ENCODE assay signal across 14 cellular contexts in genomic region chr19:980133-980998, GRCh38. TPM values are rescaled to one million over a fixed set of nuclear protein-coding genes. Genes with fewer than 3 reads are reported as not detected.
A peak's percentile ranks its signal among the peaks of the same experiment; 100 is the strongest.
DNase-seq lines count a peak whose midpoint lies in the region; ATAC-seq, FAIRE-seq and TF ChIP-seq lines count a peak whose summit lies in the region.
"Had no signal": no experiment of that assay in that cellular context is flagged by ENCODE, and none has a peak within 500 bp of the region (broad histone marks: within the 10 kb centered on the region; RNA-seq: fewer than 3 reads in every experiment).

No MANE protein-coding gene starts in this region.

- H3K27me3 ChIP-seq in HCT116 (ENCODE audit: insufficient read depth, low read length) (no peaks in the 10 kb centered on the region), astrocyte (ENCODE audit: insufficient read depth, low read length) (no peaks in the 10 kb centered on the region)
- H3K27me3 ChIP-seq: neutrophil had no signal

- no peak for FAIRE-seq in astrocyte (lab: Jason Lieb, UNC)

- CTCF ChIA-PET in HCT116 (lab: Charles Lee) = interaction anchor here (2.0 kb wide), 1 partner anchor 57 kb away, joined by 12 read pairs; no protein-coding TSS in a partner anchor
- CTCF ChIA-PET in OCI-LY7 (lab: Charles Lee; ENCODE audit: unreplicated experiment) = no interaction called here

- H2AFZ ChIP-seq in HCT116 (ENCODE audit: low read depth, low read length, poor library complexity, severe bottlenecking) (no peak overlapping the region), astrocyte (ENCODE audit: low read depth, low read length) (no peak overlapping the region), OCI-LY7 (ENCODE audit: low read length) (no peak overlapping the region)

- H3K36me3 Mint-ChIP-seq in astrocyte (ENCODE audit: low read depth, unreplicated experiment) = no peaks in the 10 kb centered on the region

- H3K27me3 Mint-ChIP-seq in astrocyte (ENCODE audit: low read depth, unreplicated experiment) = no peaks in the 10 kb centered on the region

- no peak for TF ChIP-seq RAD21 in HCT116 (IDR thresholded peaks at IDR 0.05; ENCODE audit: low read depth)

- 41 to 42% methylated on average over 19 to 27 of the region's 32 CpGs for WGBS in mesodermal cell (ENCODE audit: insufficient coverage in 2 of 2), 2 experiments

- H3K9ac ChIP-seq in HCT116 (ENCODE audit: low read length) = no peak overlapping the region
- H3K9ac ChIP-seq in astrocyte (ENCODE audit: low read length) = no peak overlapping the region

- H3K9me2 ChIP-seq in HCT116 (ENCODE audit: insufficient read depth) (no peaks in the 10 kb centered on the region), OCI-LY7 (ENCODE audit: insufficient read depth, low read length) (no peaks in the 10 kb centered on the region)

- no peaks in the 10 kb centered on the region for H4K20me1 ChIP-seq in HCT116 (ENCODE audit: insufficient read depth)
- H4K20me1 ChIP-seq in astrocyte (ENCODE audit: insufficient read depth, low read length) = peaks cover 7% of the 10 kb centered on the region
- no peaks in the 10 kb centered on the region for H4K20me1 ChIP-seq in OCI-LY7 (ENCODE audit: insufficient read depth, low read length)

- intact Hi-C loops in HCT116 (cut with micrococcal nuclease) = no loop called here
- intact Hi-C loops in OCI-LY7 (cut with micrococcal nuclease; ENCODE audit: unreplicated experiment) = no loop called here

- POLR2A ChIA-PET in HCT116 (lab: Charles Lee) = interaction anchor here (1.9 kb wide), 1 partner anchor 57 kb away, joined by 4 read pairs; no protein-coding TSS in a partner anchor
- POLR2A ChIA-PET in OCI-LY7 (lab: Charles Lee) = no interaction called here

- H3K9me3 ChIP-seq in HCT116 (ENCODE audit: control insufficient read depth in 1 of 2, insufficient read depth in 1 of 2, low read depth in 1 of 2, low read length in 2 of 2) (no peaks in the 10 kb centered on the region), astrocyte (ENCODE audit: insufficient read depth, low read depth, low read length) (no peaks in the 10 kb centered on the region), mesodermal cell (ENCODE audit: control insufficient read depth, low read length) (no peaks in the 10 kb centered on the region), OCI-LY7 (ENCODE audit: low read length) (no peaks in the 10 kb centered on the region)
- H3K9me3 ChIP-seq: neutrophil had no signal

- H3K9me3 Mint-ChIP-seq in astrocyte (ENCODE audit: unreplicated experiment) = no peaks in the 10 kb centered on the region

- no peak for TF ChIP-seq POLR2A in HCT116 (IDR thresholded peaks at IDR 0.05; ENCODE audit: borderline replicate concordance, extremely low read depth, insufficient read depth, insufficient read length)

- H3K4me1 Mint-ChIP-seq in astrocyte (ENCODE audit: low read depth, unreplicated experiment) = peaks cover 6% of the 10 kb centered on the region

- no peak for DNase-seq in HCT116 (ENCODE audit: low read depth, low spot score)
- no peak for DNase-seq in astrocyte (ENCODE audit: low read depth)
- no peak for DNase-seq in OCI-LY7 (ENCODE audit: low spot score)
- DNase-seq in T1000 (lab: John Stamatoyannopoulos, UW) = no peak
- DNase-seq: activated CD4-positive, alpha-beta T cell treated with anti-CD3 and anti-CD28 coated beads for 48 hours; activated naive CD4-positive, alpha-beta T cell; dorsolateral prefrontal cortex; Right ventricle myocardium superior; stimulated activated CD4-positive, alpha-beta T cell treated with anti-CD3 and anti-CD28 coated beads, Interleukin-2, amount 100 ng/mL, for 48 hours; substantia nigra had no signal

- TF ChIP-seq CTCF in HCT116 (IDR thresholded peaks at IDR 0.05 in 2 of 3, conservative IDR thresholded peaks at IDR 0.05 in 1 of 3; ENCODE audit: borderline replicate concordance in 1 of 3, insufficient read depth in 1 of 3, low read depth in 2 of 3, low read length in 2 of 3) (no peak), astrocyte (IDR thresholded peaks at IDR 0.05; ENCODE audit: insufficient read depth, low read depth, low read length) (no peak), OCI-LY7 (conservative IDR thresholded peaks at IDR 0.05; ENCODE audit: low read length) (no peak)

- no peak overlapping the region for H3K4me3 Mint-ChIP-seq in astrocyte (ENCODE audit: unreplicated experiment)

- ATAC-seq in HCT116 = no peak
- ATAC-seq in HG02588 (IDR thresholded peaks at IDR 0.05; ENCODE audit: unreplicated experiment) = no peak

- RAD21 ChIA-PET in HCT116 (lab: Charles Lee; ENCODE audit: low non-redundant PET in 1 of 2, low total read pairs in 2 of 2, uncharacterized antibody in 2 of 2, unreplicated experiment in 2 of 2) = interaction anchor here in 1 of 2 experiments (0.7 kb wide), 1 partner anchor 55 kb away, joined by 3 read pairs; no protein-coding TSS in a partner anchor

- H3K4me3 ChIP-seq in HCT116 (replicated peaks in 1 of 2; ENCODE audit: low read depth in 1 of 2, low read length in 2 of 2) = no peak overlapping the region
- H3K4me3 ChIP-seq in astrocyte (ENCODE audit: insufficient read depth, low read depth, low read length) = no peak overlapping the region
- peak overlapping the region; percentile 2 for H3K4me3 ChIP-seq in mesodermal cell (ENCODE audit: extremely low read depth, insufficient read depth, low read length, poor library complexity, severe bottlenecking)
- H3K4me3 ChIP-seq in OCI-LY7 (ENCODE audit: low read depth, low read length, poor library complexity, severe bottlenecking) = no peak overlapping the region
- H3K4me3 ChIP-seq: dorsolateral prefrontal cortex had no signal

- no peak overlapping the region for H3K27ac Mint-ChIP-seq in astrocyte (ENCODE audit: unreplicated experiment)

- peaks cover 12% of the 10 kb centered on the region for H3K79me2 ChIP-seq in HCT116 (ENCODE audit: insufficient read depth, low read length)
- H3K79me2 ChIP-seq in astrocyte (ENCODE audit: insufficient read depth, low read length) = peaks cover 11% of the 10 kb centered on the region
- H3K79me2 ChIP-seq in OCI-LY7 (ENCODE audit: insufficient read depth, low read depth, low read length) = peaks cover 9% of the 10 kb centered on the region; the same call in 1 of the 2 replicates

- H3K4me1 ChIP-seq in HCT116 (ENCODE audit: control insufficient read depth in 1 of 2, insufficient read depth in 2 of 2, low read length in 2 of 2) (peaks cover 21 to 39% of the 10 kb centered on the region in 2 experiments), astrocyte (ENCODE audit: insufficient read depth, low read length) (peaks cover 15% of the 10 kb centered on the region), mesodermal cell (ENCODE audit: control insufficient read depth, insufficient read depth, low read length, poor library complexity, severe bottlenecking) (peaks cover 15% of the 10 kb centered on the region), OCI-LY7 (ENCODE audit: insufficient read depth, low read length, poor library complexity, severe bottlenecking) (peaks cover 21% of the 10 kb centered on the region)

- H3K36me3 ChIP-seq in HCT116 (ENCODE audit: control insufficient read depth in 1 of 2, insufficient read depth in 2 of 2, low read length in 2 of 2) = no peaks in the 10 kb centered on the region
- H3K36me3 ChIP-seq in astrocyte (ENCODE audit: insufficient read depth, low read length) = no peaks in the 10 kb centered on the region
- peaks cover 3% of the 10 kb centered on the region for H3K36me3 ChIP-seq in mesodermal cell (ENCODE audit: control insufficient read depth, insufficient read depth, low read length)
- H3K36me3 ChIP-seq in OCI-LY7 (ENCODE audit: insufficient read depth, low read length) = no peaks in the 10 kb centered on the region
- H3K36me3 ChIP-seq: neutrophil had no signal

- BruUV-seq in HCT116 (replicated peaks; lab: Mats Ljungman, UMichigan) (no TSS peak), OCI-LY7 (replicated peaks; lab: Mats Ljungman, UMichigan) (no TSS peak)

- H3K27ac ChIP-seq in HCT116 (ENCODE audit: low read depth, low read length) = no peak overlapping the region; the same call in 1 of the 2 replicates
- no peak overlapping the region for H3K27ac ChIP-seq in astrocyte (ENCODE audit: low read depth, low read length)
- peak overlapping the region; percentile 92 for H3K27ac ChIP-seq in mesodermal cell (ENCODE audit: low read depth, low read length, severe bottlenecking)
- H3K27ac ChIP-seq in OCI-LY7 (ENCODE audit: low read depth, low read length, poor library complexity, severe bottlenecking) = no peak overlapping the region
- H3K27ac ChIP-seq: dorsolateral prefrontal cortex, neutrophil had no signal

- H3K4me2 ChIP-seq in HCT116 (ENCODE audit: low read length) (peak overlapping the region; percentile 32), astrocyte (ENCODE audit: low read length) (peak overlapping the region; percentile 15), OCI-LY7 (ENCODE audit: low read length) (no peak overlapping the region)

RNA-seq across cellular contexts. Expression of gene WDR18, which starts 3.8 kb away (rescaled TPM):
- total RNA-seq in HCT116 (2021; ENCODE audit: unreplicated experiment) = 124 TPM
- polyA plus RNA-seq in HCT116 (2012) = 104 and 106 TPM in 2 replicates
- total RNA-seq in astrocyte = 60.0 and 68.9 TPM in 2 replicates
- polyA plus RNA-seq in mesodermal cell (2013, experiment 1 of 2) = 70.0 TPM
- 54.2 TPM for polyA plus RNA-seq in mesodermal cell (2013, experiment 2 of 2)
- total RNA-seq in OCI-LY7 (2014; rRNA removed; shearing (Covaris generic)) = 61.6 and 74.7 TPM in 2 replicates
- total RNA-seq in OCI-LY7 (2022) = 38.4 and 51.4 TPM in 2 replicates

RNA-seq across cellular contexts. Expression of gene GRIN3B, which starts 19.9 kb away (rescaled TPM):
- total RNA-seq in HCT116 (2021; ENCODE audit: unreplicated experiment) (0.69 TPM), astrocyte (2.5 and 2.7 TPM in 2 replicates), OCI-LY7 (2022) (not detected in 2 replicates)
- 0.64 and 0.65 TPM in 2 replicates for polyA plus RNA-seq in HCT116 (2012)
- polyA plus RNA-seq in mesodermal cell (2013, experiment 1 of 2) = 1.7 TPM
- 1.4 TPM for polyA plus RNA-seq in mesodermal cell (2013, experiment 2 of 2)
- 0.05 TPM in 1 of 2 replicates, not detected in the other for total RNA-seq in OCI-LY7 (2014; rRNA removed; shearing (Covaris generic))
- total RNA-seq: HT1080, Right ventricle myocardium superior had no signal

RNA-seq across cellular contexts. Expression of gene TMEM259, which starts 40.6 kb away (rescaled TPM):
- total RNA-seq in HCT116 (2021; ENCODE audit: unreplicated experiment) (202 TPM), astrocyte (155 and 173 TPM in 2 replicates), OCI-LY7 (2022) (195 and 204 TPM in 2 replicates)
- 168 and 187 TPM in 2 replicates for polyA plus RNA-seq in HCT116 (2012)
- 114 TPM for polyA plus RNA-seq in mesodermal cell (2013, experiment 1 of 2)
- polyA plus RNA-seq in mesodermal cell (2013, experiment 2 of 2) = 100 TPM
- total RNA-seq in OCI-LY7 (2014; rRNA removed; shearing (Covaris generic)) = 131 and 169 TPM in 2 replicates

RNA-seq across cellular contexts. Expression of gene RNU6-2, which starts 41.0 kb away (rescaled TPM):
- total RNA-seq in HCT116 (2021; ENCODE audit: unreplicated experiment) (not detected), astrocyte (not detected in 2 replicates), OCI-LY7 (2022) (not detected in 2 replicates)
- polyA plus RNA-seq in HCT116 (2012) = not detected in 2 replicates
- under 0.01 TPM for polyA plus RNA-seq in mesodermal cell (2013, experiment 1 of 2)
- under 0.01 TPM for polyA plus RNA-seq in mesodermal cell (2013, experiment 2 of 2)
- not detected in 2 replicates for total RNA-seq in OCI-LY7 (2014; rRNA removed; shearing (Covaris generic))
- total RNA-seq: dorsolateral prefrontal cortex, HT1080, Right ventricle myocardium superior had no signal

RNA-seq across cellular contexts. Expression of gene CNN2, which starts 46.0 kb away (rescaled TPM):
- total RNA-seq in HCT116 (2021; ENCODE audit: unreplicated experiment) (212 TPM), astrocyte (781 and 819 TPM in 2 replicates), OCI-LY7 (2022) (126 and 127 TPM in 2 replicates)
- polyA plus RNA-seq in HCT116 (2012) = 140 and 171 TPM in 2 replicates
- polyA plus RNA-seq in mesodermal cell (2013, experiment 1 of 2) = 170 TPM
- 152 TPM for polyA plus RNA-seq in mesodermal cell (2013, experiment 2 of 2)
- total RNA-seq in OCI-LY7 (2014; rRNA removed; shearing (Covaris generic)) = 51.5 and 73.7 TPM in 2 replicates
